In the genomic region with DNA sequence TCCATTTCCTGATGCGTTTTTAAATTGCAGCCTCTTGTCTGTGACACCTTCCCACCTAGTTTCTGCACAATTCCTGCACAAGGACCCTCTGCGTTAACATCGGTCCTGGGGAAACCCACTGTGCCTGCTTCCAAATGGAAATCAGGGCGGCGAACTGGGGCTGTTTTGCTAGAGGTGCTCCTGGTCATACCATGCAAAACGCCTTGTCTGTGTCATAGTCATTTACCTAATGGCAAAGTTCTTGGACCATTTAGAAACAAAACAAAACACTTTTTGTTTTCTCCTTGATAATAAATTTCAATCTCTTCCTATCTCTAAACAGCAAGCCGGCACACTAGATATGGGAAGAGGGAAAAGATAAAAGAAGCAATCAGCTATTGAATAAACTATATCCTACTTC, we compare ENCODE assay signal across 8 cellular contexts.
DNase-seq lines count a peak whose midpoint lies in the region; TF ChIP-seq lines count a peak whose summit lies in the region.
"Had no signal": no experiment of that assay in that cellular context is flagged by ENCODE, and none has a peak within 500 bp of the region (broad histone marks: within the 10 kb centered on the region; RNA-seq: fewer than 3 reads in every experiment).

No MANE protein-coding gene starts in this region.

- H3K4me3 ChIP-seq in HFF-Myc (replicated peaks; ENCODE audit: low read depth, low read length) (peak overlapping the region; percentile 18), foreskin fibroblast (ENCODE audit: low read depth in 1 of 2, low read length in 2 of 2) (peak overlapping the region; percentile 31 to 32), spleen (peak overlapping the region; percentile 14 to 65 (median 30))

- 53 to 72% (median 58%) methylated on average over 7 of the region's 7 CpGs for WGBS in spleen, 5 donors

- TF ChIP-seq POLR2A in spleen (IDR thresholded peaks at IDR 0.05) = no peak

- H3K4me1 ChIP-seq in spleen = peaks cover 40 to 100% (median 81%) of the 10 kb centered on the region in 6 donors

- peak overlapping the region; percentile 66 for H3K4me3 Mint-ChIP-seq in activated CD4-positive, alpha-beta memory T cell treated with anti-CD3 and anti-CD28 coated beads for 36 hours

- peaks cover 0 to 35% (median under 1%) of the 10 kb centered on the region in 6 donors for H3K36me3 ChIP-seq in spleen
- H3K36me3 ChIP-seq: WERI-Rb-1 had no signal

- H3K27me3 Mint-ChIP-seq in activated CD4-positive, alpha-beta memory T cell treated with anti-CD3 and anti-CD28 coated beads for 36 hours = no peaks in the 10 kb centered on the region

- H3K27ac Mint-ChIP-seq in activated CD4-positive, alpha-beta memory T cell treated with anti-CD3 and anti-CD28 coated beads for 36 hours = peak overlapping the region; percentile 87

- peak overlapping the region; percentile 65 to 89 (median 84) for H3K27ac ChIP-seq in spleen
- H3K27ac ChIP-seq: WERI-Rb-1 had no signal

- H3K4me1 Mint-ChIP-seq in activated CD4-positive, alpha-beta memory T cell treated with anti-CD3 and anti-CD28 coated beads for 36 hours (ENCODE audit: low read depth) = peaks cover 89% of the 10 kb centered on the region

- DNase-seq in HFF-Myc (ENCODE audit: extremely low read depth, low read depth) (no peak), foreskin fibroblast (no peak), spleen (peak; percentile 54), GF-D8 (lab: John Stamatoyannopoulos, UW) (no peak), ecto neural progenitor cell (ENCODE audit: low spot score) (no peak), cerebellar nuclear complex (lab: John Stamatoyannopoulos, UW) (no peak)
- DNase-seq in activated CD4-positive, alpha-beta memory T cell treated with anti-CD3 and anti-CD28 coated beads for 36 hours = no peak
- DNase-seq: WERI-Rb-1 had no signal

- peaks cover 88% of the 10 kb centered on the region for H3K36me3 Mint-ChIP-seq in activated CD4-positive, alpha-beta memory T cell treated with anti-CD3 and anti-CD28 coated beads for 36 hours

- POLR2A ChIA-PET in activated CD4-positive, alpha-beta memory T cell treated with anti-CD3 and anti-CD28 coated beads for 36 hours (lab: Charles Lee) = interaction anchor here (1.0 to 7.9 kb wide), 4 partner anchors 12 to 52 kb away, joined by 3 to 200 read pairs (median 22); no protein-coding TSS in a partner anchor

- H3K9me3 Mint-ChIP-seq in activated CD4-positive, alpha-beta memory T cell treated with anti-CD3 and anti-CD28 coated beads for 36 hours = no peaks in the 10 kb centered on the region

- CTCF ChIA-PET in activated CD4-positive, alpha-beta memory T cell treated with anti-CD3 and anti-CD28 coated beads for 36 hours (lab: Charles Lee) = interaction anchor here (1.0 to 1.2 kb wide), 4 partner anchors 10 to 100 kb away, joined by 3 to 4 read pairs (median 3); no protein-coding TSS in a partner anchor

- intact Hi-C loops in activated CD4-positive, alpha-beta memory T cell treated with anti-CD3 and anti-CD28 coated beads for 36 hours (cut with micrococcal nuclease) = loop anchor here (10.0 kb wide), 1 partner anchor 46 kb away; no protein-coding TSS in a partner anchor
- intact Hi-C loops in spleen (cut with DNase I; ENCODE audit: low total_unique reads) = no loop called here

- no peaks in the 10 kb centered on the region for H3K9me3 ChIP-seq in spleen

- H3K27me3 ChIP-seq in spleen (replicated peaks in 1 of 7) = no peaks in the 10 kb centered on the region

- TF ChIP-seq CTCF in HFF-Myc (IDR thresholded peaks at IDR 0.05; ENCODE audit: low read depth, low read length, missing control alignments) (no peak), foreskin fibroblast (IDR thresholded peaks at IDR 0.05; ENCODE audit: low read depth, low read length) (no peak), spleen (IDR thresholded peaks at IDR 0.05 in 8 of 11, conservative IDR thresholded peaks at IDR 0.05 in 3 of 11) (no peak)
